ENCODE assay signal across 8 cellular contexts in the genomic region with DNA sequence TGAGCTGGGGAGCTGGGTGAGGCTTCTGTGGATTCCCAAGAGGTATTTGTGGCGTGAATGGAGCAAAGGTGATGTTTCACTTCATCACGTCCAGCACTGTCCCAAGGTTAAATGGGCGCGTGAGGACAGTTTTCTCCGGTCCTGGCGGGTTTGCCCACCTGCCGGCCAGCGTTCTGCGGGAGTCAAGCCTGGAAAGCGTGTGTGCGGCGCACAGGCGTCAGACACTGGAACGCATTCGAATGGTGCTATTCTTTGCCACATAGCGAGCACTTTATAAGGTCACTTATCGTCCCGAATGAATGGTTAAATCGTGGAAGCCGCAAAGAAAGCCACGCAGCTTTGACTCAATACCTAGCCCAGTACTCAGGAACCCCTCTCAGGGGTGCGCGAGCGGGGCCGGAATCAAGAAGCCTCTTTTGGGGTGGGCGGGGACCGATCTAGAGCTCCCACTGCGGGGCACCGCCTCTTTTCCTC. TPM values are rescaled to one million over a fixed set of nuclear protein-coding genes. Genes with fewer than 3 reads are reported as not detected.
DNase-seq lines count a peak whose midpoint lies in the region; ATAC-seq and TF ChIP-seq lines count a peak whose summit lies in the region.

No MANE protein-coding gene starts in this region.

- peaks cover 2% of the 10 kb centered on the region for H3K27me3 Mint-ChIP-seq in chondrocyte (ENCODE audit: low read depth)
- no peaks in the 10 kb centered on the region for H3K27me3 Mint-ChIP-seq in naive thymus-derived CD8-positive, alpha-beta T cell

- H3K4me3 ChIP-seq in BE2C (ENCODE audit: low read depth, low read length) (peak overlapping the region; percentile 92), HL-60 (replicated peaks; ENCODE audit: insufficient read depth, low read length) (peak overlapping the region; percentile 99)

- H3K27ac ChIP-seq in HL-60 (replicated peaks), result no peak overlapping the region

- H3K27ac Mint-ChIP-seq in chondrocyte (ENCODE audit: unreplicated experiment), result peak overlapping the region; percentile 95
- peak overlapping the region in 9 of 10 donors; percentile 23 to 94 (median 87) for H3K27ac Mint-ChIP-seq in naive thymus-derived CD8-positive, alpha-beta T cell

- POLR2A ChIA-PET in naive thymus-derived CD8-positive, alpha-beta T cell (lab: Charles Lee), result interaction anchor here (0.6 to 2.3 kb wide), 16 partner anchors 9 to 433 kb away, joined by 3 to 13 read pairs (median 4); a partner anchor contains a TSS

- no peaks in the 10 kb centered on the region for H3K27me3 ChIP-seq in BE2C
- no peaks in the 10 kb centered on the region for H3K27me3 ChIP-seq in HL-60 (ENCODE audit: insufficient read depth, poor library complexity, severe bottlenecking)

- DNase-seq in BE2C, result no peak
- DNase-seq in HL-60 (ENCODE audit: low read depth in 1 of 2, low spot score in 1 of 2), result no peak
- DNase-seq in chondrocyte (ENCODE audit: low spot score), result no peak
- DNase-seq in naive thymus-derived CD8-positive, alpha-beta T cell, result no peak
- no peak for DNase-seq in hepatic stellate cell (ENCODE audit: low spot score)
- DNase-seq in NCI-H446 treated with DMSO at 0.1 percent for 48 hours (lab: John Stamatoyannopoulos, UW), result no peak
- no peak for DNase-seq in NK-92 treated with Interleukin-12 subunit alpha and Interleukin-12 subunit beta, amount 100 ng/mL, for 24 hours (lab: John Stamatoyannopoulos, UW)

- H3K36me3 Mint-ChIP-seq in chondrocyte (ENCODE audit: low read depth), result peaks cover 7% of the 10 kb centered on the region
- peaks cover 0 to 24% (median 3%) of the 10 kb centered on the region in 3 donors for H3K36me3 Mint-ChIP-seq in naive thymus-derived CD8-positive, alpha-beta T cell

- no peak for TF ChIP-seq CTCF in BE2C (IDR thresholded peaks at IDR 0.05; ENCODE audit: low read depth, low read length)
- TF ChIP-seq CTCF in HL-60 (IDR thresholded peaks at IDR 0.05; ENCODE audit: insufficient read depth, low read length), result no peak
- TF ChIP-seq CTCF in chondrocyte (IDR thresholded peaks at IDR 0.05), result peak; percentile 96

- H3K36me3 ChIP-seq in BE2C, result peaks cover 5% of the 10 kb centered on the region

- H3K9me3 Mint-ChIP-seq in chondrocyte (ENCODE audit: low read depth), result no peaks in the 10 kb centered on the region
- no peaks in the 10 kb centered on the region for H3K9me3 Mint-ChIP-seq in naive thymus-derived CD8-positive, alpha-beta T cell

- H3K9me3 ChIP-seq in BE2C, result no peaks in the 10 kb centered on the region

- H3K4me3 Mint-ChIP-seq in chondrocyte (ENCODE audit: unreplicated experiment), result peak overlapping the region; percentile 92
- peak overlapping the region; percentile 77 to 97 (median 89) for H3K4me3 Mint-ChIP-seq in naive thymus-derived CD8-positive, alpha-beta T cell

- peaks cover 29% of the 10 kb centered on the region for H3K4me1 Mint-ChIP-seq in chondrocyte (ENCODE audit: low read depth)
- peaks cover 7 to 36% (median 35%) of the 10 kb centered on the region in 4 donors for H3K4me1 Mint-ChIP-seq in naive thymus-derived CD8-positive, alpha-beta T cell

- ATAC-seq in naive thymus-derived CD8-positive, alpha-beta T cell, result no peak
- ATAC-seq in GM18868 (IDR thresholded peaks at IDR 0.05; ENCODE audit: unreplicated experiment), result no peak

- no peaks in the 10 kb centered on the region for H3K4me1 ChIP-seq in BE2C

RNA-seq across cellular contexts. Expression of a gene that starts 0.4 kb away (rescaled TPM):
- 24.1 TPM for polyA plus RNA-seq in BE2C (2012; ENCODE audit: insufficient read depth, insufficient read length, low read depth)
- 80.7 to 105 TPM (median 85.9 TPM) in 3 replicates for total RNA-seq in chondrocyte
- 10 to 100 TPM; 64.9 to 72.2 TPM for total RNA-seq in naive thymus-derived CD8-positive, alpha-beta T cell
- polyA plus RNA-seq in naive thymus-derived CD8-positive, alpha-beta T cell, result 100 to 1,000 TPM; 102 to 122 (median 112) TPM

RNA-seq across cellular contexts. Expression of a gene that starts 42.9 kb away (rescaled TPM):
- 4.5 TPM for polyA plus RNA-seq in BE2C (2012; ENCODE audit: insufficient read depth, insufficient read length, low read depth)
- 1.8 to 2.3 TPM (median 2.1 TPM) in 3 replicates for total RNA-seq in chondrocyte
- total RNA-seq in naive thymus-derived CD8-positive, alpha-beta T cell, result 10 to 100 TPM; 17.6 to 17.8 TPM
- 10 to 100 TPM in 1 of 3 donors, 1 to 10 TPM in 2; 5.9 to 12.0 (median 9.6) TPM for polyA plus RNA-seq in naive thymus-derived CD8-positive, alpha-beta T cell
